In the genomic region with DNA sequence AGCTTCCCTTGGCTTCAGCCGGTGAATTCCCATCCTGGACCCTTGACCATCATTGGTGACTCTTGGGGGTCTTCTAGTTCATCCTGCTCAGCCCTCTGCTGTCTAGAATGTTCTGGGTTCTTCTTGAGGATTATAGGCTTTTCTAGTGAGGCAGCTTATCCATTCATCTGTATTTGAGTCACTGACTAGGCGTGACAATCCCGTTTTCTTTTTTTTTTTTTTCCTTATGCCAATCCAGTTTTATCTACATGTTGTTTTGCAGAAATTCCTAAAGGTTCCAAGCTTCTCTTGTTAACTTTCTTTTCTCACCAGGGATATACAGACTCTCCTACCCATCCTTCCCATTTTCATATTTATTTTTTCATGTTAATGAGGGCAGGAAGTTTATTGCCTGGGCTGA, we compare ENCODE assay signal across 19 cellular contexts.
"Had no signal": no experiment of that assay in that cellular context is flagged by ENCODE, and none has a peak within 500 bp of the region (broad histone marks: within the 10 kb centered on the region; RNA-seq: fewer than 3 reads in every experiment).

No MANE protein-coding gene starts in this region.

- H3K27ac Mint-ChIP-seq: activated CD4-positive, alpha-beta memory T cell treated with anti-CD3 and anti-CD28 coated beads for 36 hours; activated naive CD4-positive, alpha-beta T cell treated with anti-CD3 and anti-CD28 coated beads, Interleukin-2, amount 10 ng/mL, durations not matched to agents 7 days and 5 days; neural progenitor cell had no signal

- H3K27me3 ChIP-seq: ascending aorta, hepatocyte, neural progenitor cell, right lobe of liver, thyroid gland had no signal

- H3K36me3 ChIP-seq: neural progenitor cell, prostate gland, right lobe of liver, thyroid gland had no signal

- H3K4me3 Mint-ChIP-seq: activated CD4-positive, alpha-beta memory T cell treated with anti-CD3 and anti-CD28 coated beads for 36 hours; activated naive CD4-positive, alpha-beta T cell treated with anti-CD3 and anti-CD28 coated beads, Interleukin-2, amount 10 ng/mL, durations not matched to agents 7 days and 5 days; central memory CD8-positive, alpha-beta T cell; naive thymus-derived CD4-positive, alpha-beta T cell; neural progenitor cell; stimulated activated effector memory CD8-positive, alpha-beta T cell treated with anti-CD3 and anti-CD28 coated beads, Interleukin-12 subunit alpha, Interleukin-12 subunit beta, amount 100 ng/mL, for 72 hours had no signal

- H3K27me3 Mint-ChIP-seq: activated CD4-positive, alpha-beta memory T cell treated with anti-CD3 and anti-CD28 coated beads for 36 hours; activated naive CD4-positive, alpha-beta T cell treated with anti-CD3 and anti-CD28 coated beads, Interleukin-2, amount 10 ng/mL, durations not matched to agents 7 days and 5 days; central memory CD8-positive, alpha-beta T cell; naive thymus-derived CD4-positive, alpha-beta T cell had no signal

- H3K9me3 Mint-ChIP-seq: activated CD4-positive, alpha-beta memory T cell treated with anti-CD3 and anti-CD28 coated beads for 36 hours; activated naive CD4-positive, alpha-beta T cell treated with anti-CD3 and anti-CD28 coated beads, Interleukin-2, amount 10 ng/mL, durations not matched to agents 7 days and 5 days; central memory CD8-positive, alpha-beta T cell; naive thymus-derived CD4-positive, alpha-beta T cell; stimulated activated effector memory CD8-positive, alpha-beta T cell treated with anti-CD3 and anti-CD28 coated beads, Interleukin-12 subunit alpha, Interleukin-12 subunit beta, amount 100 ng/mL, for 72 hours had no signal

- ATAC-seq: esophagus mucosa; mucosa of descending colon; naive thymus-derived CD4-positive, alpha-beta T cell; right lobe of liver; stimulated activated effector memory CD8-positive, alpha-beta T cell treated with anti-CD3 and anti-CD28 coated beads, Interleukin-12 subunit alpha, Interleukin-12 subunit beta, amount 100 ng/mL, for 72 hours had no signal

- H3K27ac ChIP-seq: ascending aorta, hepatocyte, neural progenitor cell, prostate gland, right lobe of liver had no signal

- DNase-seq: activated CD4-positive, alpha-beta memory T cell treated with anti-CD3 and anti-CD28 coated beads for 36 hours; activated CD4-positive, alpha-beta T cell treated with anti-CD3 and anti-CD28 coated beads for 4 hours; activated naive CD4-positive, alpha-beta T cell treated with anti-CD3 and anti-CD28 coated beads, Interleukin-2, amount 10 ng/mL, durations not matched to agents 7 days and 5 days; activated T-cell treated with anti-CD3 and anti-CD28 coated beads for 4 hours; cortex of kidney; mesenchymal stem cell; mucosa of descending colon; naive thymus-derived CD4-positive, alpha-beta T cell; right lobe of liver; stimulated activated CD4-positive, alpha-beta T cell treated with anti-CD3 and anti-CD28 coated beads, Interleukin-4, amount 100 ng/mL, for 24 hours; SW 1271 had no signal

- H3K9me3 ChIP-seq: ascending aorta, mucosa of descending colon, prostate gland, right lobe of liver, thyroid gland had no signal

- H3K4me1 ChIP-seq: prostate gland had no signal

- H3K4me3 ChIP-seq: ascending aorta, hepatocyte, mucosa of descending colon, neural progenitor cell, prostate gland, right lobe of liver, thyroid gland had no signal
